15 cellular contexts compared by ENCODE assay signal in genomic region chr5:133994990-133995333, GRCh38. TPM values are rescaled to one million over a fixed set of nuclear protein-coding genes. Genes with fewer than 3 reads are reported as not detected.
DNase-seq lines count a peak whose midpoint lies in the region; ATAC-seq and TF ChIP-seq lines count a peak whose summit lies in the region.
"Had no signal": no experiment of that assay in that cellular context is flagged by ENCODE, and none has a peak within 500 bp of the region (broad histone marks: within the 10 kb centered on the region; RNA-seq: fewer than 3 reads in every experiment).

No MANE protein-coding gene starts in this region.

- no peak overlapping the region for H2BK12ac ChIP-seq in neuronal stem cell (ENCODE audit: low read length)

- H3K9ac ChIP-seq in mammary epithelial cell (ENCODE audit: insufficient read depth, low read length) (no peak overlapping the region), neuronal stem cell (ENCODE audit: low read depth, low read length, poor library complexity) (no peak overlapping the region)

- no peak for DNase-seq in MCF 10A (ENCODE audit: unreplicated experiment)
- no peak for DNase-seq in mammary epithelial cell
- no peak for DNase-seq in WTC11 (ENCODE audit: low spot score)
- no peak for DNase-seq in right atrium auricular region (ENCODE audit: low spot score)
- no peak for DNase-seq in putamen (ENCODE audit: low spot score)
- DNase-seq in neuronal stem cell (ENCODE audit: low spot score), result no peak
- DNase-seq: activated CD4-positive, alpha-beta T cell treated with anti-CD3 and anti-CD28 coated beads, Interleukin-2, amount 10 ng/mL, durations not matched to agents 7 days and 5 days; activated naive CD4-positive, alpha-beta T cell treated with anti-CD3 and anti-CD28 coated beads, Interleukin-2, amount 10 ng/mL, durations not matched to agents 7 days and 5 days; foreskin melanocyte; natural killer cell; NCI-H146; stimulated activated CD4-positive, alpha-beta T cell treated with anti-CD3 and anti-CD28 coated beads, Interleukin-15, amount 100 ng/mL, for 24 hours had no signal

- no peak overlapping the region for H3K23ac ChIP-seq in neuronal stem cell (ENCODE audit: low read depth, low read length, poor library complexity)

- H3K4me1 ChIP-seq in mammary epithelial cell (ENCODE audit: insufficient read depth, low read length), result peaks cover 17% of the 10 kb centered on the region
- H3K4me1 ChIP-seq in right atrium auricular region, result peaks cover 0 to 66% of the 10 kb centered on the region in 2 donors
- H3K4me1 ChIP-seq in neuronal stem cell (ENCODE audit: control insufficient read depth in 2 of 2, insufficient read depth in 1 of 2, low read depth in 1 of 2, low read length in 2 of 2), result peaks cover 11 to 12% of the 10 kb centered on the region in 2 donors

- H2AFZ ChIP-seq in mammary epithelial cell (ENCODE audit: low read depth, low read length) (no peak overlapping the region), neuronal stem cell (ENCODE audit: low read length) (no peak overlapping the region)

- no peaks in the 10 kb centered on the region for H3K27me3 ChIP-seq in mammary epithelial cell (ENCODE audit: insufficient read depth, low read length)
- H3K27me3 ChIP-seq in right atrium auricular region, result no peaks in the 10 kb centered on the region
- H3K27me3 ChIP-seq in neuronal stem cell (ENCODE audit: control insufficient read depth in 3 of 3, insufficient read depth in 3 of 3, low read depth in 1 of 3, low read length in 3 of 3), result no peaks in the 10 kb centered on the region

- H3K4me2 ChIP-seq in mammary epithelial cell (ENCODE audit: insufficient read depth, low read depth, low read length) (no peak overlapping the region), neuronal stem cell (ENCODE audit: insufficient read depth, low read length, poor library complexity, severe bottlenecking) (no peak overlapping the region)

- peaks cover 99% of the 10 kb centered on the region for H3K79me2 ChIP-seq in mammary epithelial cell (ENCODE audit: insufficient read depth, low read length)

- H4K91ac ChIP-seq in neuronal stem cell (ENCODE audit: low read depth, low read length, poor library complexity), result no peak overlapping the region

- H2BK120ac ChIP-seq in neuronal stem cell (ENCODE audit: low read depth, low read length), result no peak overlapping the region

- no peak overlapping the region for H3K14ac ChIP-seq in neuronal stem cell (ENCODE audit: low read length)

- H3K4me3 ChIP-seq in mammary epithelial cell (replicated peaks in 1 of 3; ENCODE audit: insufficient read depth in 1 of 3, low read depth in 2 of 3, low read length in 3 of 3), result no peak overlapping the region
- peak overlapping the region in 1 of 2 donors; percentile 0 for H3K4me3 ChIP-seq in right atrium auricular region
- H3K4me3 ChIP-seq in neuronal stem cell (ENCODE audit: low read length in 2 of 2), result no peak overlapping the region

- H3K36me3 ChIP-seq in mammary epithelial cell (ENCODE audit: insufficient read depth, low read length), result peaks cover 11% of the 10 kb centered on the region
- peaks cover 20% of the 10 kb centered on the region for H3K36me3 ChIP-seq in right atrium auricular region
- peaks cover 10 to 36% of the 10 kb centered on the region in 2 donors for H3K36me3 ChIP-seq in neuronal stem cell (replicated peaks in 1 of 2; ENCODE audit: control insufficient read depth in 2 of 2, insufficient read depth in 2 of 2, low read length in 2 of 2)

- no peak overlapping the region for H3K4ac ChIP-seq in neuronal stem cell (ENCODE audit: low read length)

- TF ChIP-seq CTCF in MCF 10A (IDR thresholded peaks at IDR 0.05; ENCODE audit: unreplicated experiment), result no peak
- no peak for TF ChIP-seq CTCF in mammary epithelial cell (conservative IDR thresholded peaks at IDR 0.05 in 1 of 2, IDR thresholded peaks at IDR 0.05 in 1 of 2; ENCODE audit: extremely low read depth in 1 of 2, insufficient read depth in 1 of 2, low read depth in 1 of 2, low read length in 2 of 2)
- TF ChIP-seq CTCF in WTC11 (IDR thresholded peaks at IDR 0.05), result no peak
- TF ChIP-seq CTCF in right atrium auricular region (IDR thresholded peaks at IDR 0.05), result no peak

- H3K9me3 Mint-ChIP-seq in MCF 10A (ENCODE audit: unreplicated experiment), result no peaks in the 10 kb centered on the region
- H3K9me3 Mint-ChIP-seq in WTC11, result no peaks in the 10 kb centered on the region
- H3K9me3 Mint-ChIP-seq in stimulated activated memory B cell treated with anti-CD40 and anti-IgM and Interleukin-4, amounts not matched to agents 10 μg/mL and 1 μg/mL and 100 μg/mL, for 72 hours, result no peaks in the 10 kb centered on the region
- H3K9me3 Mint-ChIP-seq: activated CD4-positive, alpha-beta T cell treated with anti-CD3 and anti-CD28 coated beads, Interleukin-2, amount 10 ng/mL, durations not matched to agents 7 days and 5 days; activated naive CD4-positive, alpha-beta T cell treated with anti-CD3 and anti-CD28 coated beads, Interleukin-2, amount 10 ng/mL, durations not matched to agents 7 days and 5 days; natural killer cell had no signal

- H3K18ac ChIP-seq in neuronal stem cell (ENCODE audit: low read length), result no peak overlapping the region

- H3K9me3 ChIP-seq in mammary epithelial cell (replicated peaks; ENCODE audit: insufficient read depth, low read length), result no peaks in the 10 kb centered on the region
- no peaks in the 10 kb centered on the region for H3K9me3 ChIP-seq in right atrium auricular region
- no peaks in the 10 kb centered on the region for H3K9me3 ChIP-seq in neuronal stem cell (replicated peaks in 1 of 2; ENCODE audit: control insufficient read depth in 2 of 2, insufficient read depth in 1 of 2, low read depth in 1 of 2, low read length in 2 of 2)

- peaks cover 52% of the 10 kb centered on the region for H4K20me1 ChIP-seq in mammary epithelial cell (ENCODE audit: insufficient read depth, low read length)

- BruUV-seq in MCF 10A (replicated peaks; lab: Mats Ljungman, UMichigan) (no TSS peak), mammary epithelial cell (replicated peaks; lab: Mats Ljungman, UMichigan) (no TSS peak)

- H3K4me1 Mint-ChIP-seq in MCF 10A (ENCODE audit: insufficient read depth, unreplicated experiment) (peaks cover 45% of the 10 kb centered on the region), WTC11 (peaks cover 41% of the 10 kb centered on the region)
- H3K4me1 Mint-ChIP-seq in stimulated activated memory B cell treated with anti-CD40 and anti-IgM and Interleukin-4, amounts not matched to agents 10 μg/mL and 1 μg/mL and 100 μg/mL, for 72 hours, result peaks cover 63% of the 10 kb centered on the region

- H2BK15ac ChIP-seq in neuronal stem cell (ENCODE audit: low read length), result no peak overlapping the region

- H3K4me3 Mint-ChIP-seq in MCF 10A (ENCODE audit: unreplicated experiment), result no peak overlapping the region
- H3K4me3 Mint-ChIP-seq in WTC11, result no peak overlapping the region
- no peak overlapping the region for H3K4me3 Mint-ChIP-seq in stimulated activated memory B cell treated with anti-CD40 and anti-IgM and Interleukin-4, amounts not matched to agents 10 μg/mL and 1 μg/mL and 100 μg/mL, for 72 hours
- H3K4me3 Mint-ChIP-seq: activated CD4-positive, alpha-beta T cell treated with anti-CD3 and anti-CD28 coated beads, Interleukin-2, amount 10 ng/mL, durations not matched to agents 7 days and 5 days; activated naive CD4-positive, alpha-beta T cell treated with anti-CD3 and anti-CD28 coated beads, Interleukin-2, amount 10 ng/mL, durations not matched to agents 7 days and 5 days; natural killer cell had no signal

- WGBS in mammary epithelial cell (ENCODE audit: low coverage, missing lambda C conversion rate), result 98% methylated on average over 5 of the region's 6 CpGs
- no CpG with 5 or more reads among the region's 6 CpGs for WGBS in neuronal stem cell (ENCODE audit: extremely low coverage in 2 of 2, insufficient read length in 2 of 2, insufficient replicate concordance in 1 of 2), 2 donors

- H3K27ac ChIP-seq in mammary epithelial cell (ENCODE audit: insufficient read depth, low read depth, low read length) (no peak overlapping the region), right atrium auricular region (peak overlapping the region; percentile 84 to 89), neuronal stem cell (replicated peaks; ENCODE audit: low read length) (no peak overlapping the region)

- peaks cover 14% of the 10 kb centered on the region for H3K79me1 ChIP-seq in neuronal stem cell (ENCODE audit: low read depth, low read length)

- CTCF ChIA-PET in MCF 10A (lab: Yijun Ruan, JAX), result interaction anchor here (7.9 kb wide), 1 partner anchor 14 kb away, joined by 79 read pairs; no protein-coding TSS in a partner anchor
- CTCF ChIA-PET in mammary epithelial cell (lab: Charles Lee; ENCODE audit: low non-redundant PET), result no interaction called here
- CTCF ChIA-PET in WTC11 (lab: Charles Lee), result interaction anchor here (1.0 to 5.1 kb wide), 4 partner anchors 16 to 295 kb away, joined by 3 to 43 read pairs (median 35); no protein-coding TSS in a partner anchor

- H3K27ac Mint-ChIP-seq in MCF 10A (ENCODE audit: low read depth, unreplicated experiment) (peak overlapping the region; percentile 20), WTC11 (peak overlapping the region; percentile 83)
- peak overlapping the region; percentile 1 for H3K27ac Mint-ChIP-seq in stimulated activated memory B cell treated with anti-CD40 and anti-IgM and Interleukin-4, amounts not matched to agents 10 μg/mL and 1 μg/mL and 100 μg/mL, for 72 hours
- H3K27ac Mint-ChIP-seq: activated CD4-positive, alpha-beta T cell treated with anti-CD3 and anti-CD28 coated beads, Interleukin-2, amount 10 ng/mL, durations not matched to agents 7 days and 5 days had no signal

- intact Hi-C loops in MCF 10A (cut with micrococcal nuclease), result no loop called here
- intact Hi-C loops in mammary epithelial cell (cut with micrococcal nuclease), result no loop called here

- H4K8ac ChIP-seq in neuronal stem cell (ENCODE audit: low read depth, low read length), result no peak overlapping the region

- H2AK5ac ChIP-seq in neuronal stem cell (ENCODE audit: low read depth, low read length), result no peak overlapping the region

- in situ Hi-C loops in mammary epithelial cell (cut with MboI; ENCODE audit: low sequenced_read_pairs in 2 of 2), result no loop called here

- H3K27me3 Mint-ChIP-seq in MCF 10A (ENCODE audit: insufficient read depth, unreplicated experiment) (no peaks in the 10 kb centered on the region), WTC11 (ENCODE audit: low read depth) (no peaks in the 10 kb centered on the region)
- no peaks in the 10 kb centered on the region for H3K27me3 Mint-ChIP-seq in stimulated activated memory B cell treated with anti-CD40 and anti-IgM and Interleukin-4, amounts not matched to agents 10 μg/mL and 1 μg/mL and 100 μg/mL, for 72 hours
- H3K27me3 Mint-ChIP-seq: activated CD4-positive, alpha-beta T cell treated with anti-CD3 and anti-CD28 coated beads, Interleukin-2, amount 10 ng/mL, durations not matched to agents 7 days and 5 days; activated naive CD4-positive, alpha-beta T cell treated with anti-CD3 and anti-CD28 coated beads, Interleukin-2, amount 10 ng/mL, durations not matched to agents 7 days and 5 days had no signal

- POLR2A ChIA-PET in MCF 10A (lab: Yijun Ruan, JAX) (interaction anchor here (2.0 to 4.9 kb wide), 2 partner anchors 9 to 11 kb away, joined by 7 to 51 read pairs; partner anchors contain the start of gene VDAC1), WTC11 (lab: Charles Lee) (no interaction called here)

- ATAC-seq in WTC11, result no peak
- ATAC-seq in stimulated activated memory B cell treated with anti-CD40 and anti-IgM and Interleukin-4, amounts not matched to agents 10 μg/mL and 1 μg/mL and 100 μg/mL, for 72 hours, result no peak
- no peak for ATAC-seq in GM18870 (IDR thresholded peaks at IDR 0.05; ENCODE audit: unreplicated experiment)
- ATAC-seq: HCT116, natural killer cell had no signal

- H3K36me3 Mint-ChIP-seq in MCF 10A (ENCODE audit: insufficient read depth, unreplicated experiment) (peaks cover 48% of the 10 kb centered on the region), WTC11 (peaks cover 16% of the 10 kb centered on the region)
- peaks cover 26% of the 10 kb centered on the region for H3K36me3 Mint-ChIP-seq in stimulated activated memory B cell treated with anti-CD40 and anti-IgM and Interleukin-4, amounts not matched to agents 10 μg/mL and 1 μg/mL and 100 μg/mL, for 72 hours
- H3K36me3 Mint-ChIP-seq: natural killer cell had no signal

- dilution Hi-C loops in mammary epithelial cell (cut with HindIII; ENCODE audit: low sequenced_read_pairs), result no loop called here

- H2BK5ac ChIP-seq in neuronal stem cell (ENCODE audit: low read length), result no peak overlapping the region

RNA-seq across cellular contexts. Expression of gene VDAC1, which starts 9.8 kb away (rescaled TPM):
- total RNA-seq in MCF 10A (2022) (262 and 334 TPM in 2 replicates), mammary epithelial cell (100 to 1,000 TPM; 273 to 375 TPM), WTC11 (2021) (266 to 274 TPM (median 268 TPM) in 3 replicates), right atrium auricular region (100 to 1,000 TPM; 263 to 394 TPM)
- polyA plus RNA-seq in mammary epithelial cell, result 209 TPM
- polyA minus RNA-seq in mammary epithelial cell, result 296 TPM
- 153 TPM for polyA plus RNA-seq in neuronal stem cell (2013, experiment 1 of 2)
- polyA plus RNA-seq in neuronal stem cell (2013, experiment 2 of 2), result 152 TPM

RNA-seq across cellular contexts. Expression of gene C5orf15, which starts 26.5 kb away (rescaled TPM):
- total RNA-seq in MCF 10A (2022) (35.1 and 53.2 TPM in 2 replicates), mammary epithelial cell (10 to 100 TPM; 30.0 to 71.3 TPM), WTC11 (2021) (29.9 to 32.7 TPM (median 30.3 TPM) in 3 replicates), right atrium auricular region (10 to 100 TPM; 32.6 to 59.8 TPM)
- polyA plus RNA-seq in mammary epithelial cell, result 40.0 TPM
- 4.0 TPM for polyA minus RNA-seq in mammary epithelial cell
- 69.1 TPM for polyA plus RNA-seq in neuronal stem cell (2013, experiment 1 of 2)
- 68.8 TPM for polyA plus RNA-seq in neuronal stem cell (2013, experiment 2 of 2)

Comparison
In these comparisons a context has a peak if more than half of its experiments do, and no peak if none do; other contexts are left out.
1. H3K27ac Mint-ChIP-seq: peak in every context shown above with its lines; median percentile 83 in WTC11; 20 in MCF 10A; 1 in stimulated activated memory B cell treated with anti-CD40 and anti-IgM and Interleukin-4, amounts not matched to agents 10 μg/mL and 1 μg/mL and 100 μg/mL, for 72 hours.
2. H3K27ac ChIP-seq: peak in right atrium auricular region (2 of 2); none in mammary epithelial cell (single experiment) and neuronal stem cell (single experiment).